Comparison of ENCODE assay signal across 16 cellular contexts in the genomic region with DNA sequence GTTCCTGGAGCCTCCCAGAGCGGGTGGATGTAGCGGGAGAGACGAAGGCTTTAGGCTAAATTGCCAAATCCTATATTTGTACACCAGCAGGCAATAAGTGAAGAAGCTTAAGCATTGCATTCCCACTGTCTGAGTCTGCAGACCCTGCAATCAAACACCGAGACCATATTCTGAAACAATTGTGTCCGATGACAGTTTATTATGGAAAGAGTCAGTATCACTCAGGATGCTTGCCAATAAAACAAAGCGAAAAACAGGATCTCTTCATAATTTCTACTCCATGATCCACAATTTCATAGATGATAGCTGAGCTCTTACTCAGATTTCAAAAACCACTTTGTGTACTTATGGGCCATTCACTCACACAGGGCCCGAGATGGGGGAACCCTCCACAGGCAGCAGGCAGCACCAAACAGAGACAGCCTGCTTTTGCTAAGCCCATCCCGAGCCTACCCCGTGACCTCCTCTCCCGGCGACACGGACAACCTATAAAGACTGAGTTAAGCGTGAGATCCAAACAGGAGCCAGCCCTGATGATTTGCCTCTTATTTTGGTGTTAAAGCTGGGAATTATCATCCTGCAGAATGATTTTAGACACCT.
DNase-seq lines count a peak whose midpoint lies in the region; ATAC-seq and TF ChIP-seq lines count a peak whose summit lies in the region.
"Had no signal": no experiment of that assay in that cellular context is flagged by ENCODE, and none has a peak within 500 bp of the region (broad histone marks: within the 10 kb centered on the region; RNA-seq: fewer than 3 reads in every experiment).

No MANE protein-coding gene starts in this region.

- no peak overlapping the region for H4K5ac ChIP-seq in IMR-90 (ENCODE audit: low read depth, low read length)

- no peaks in the 10 kb centered on the region for H3K27me3 Mint-ChIP-seq in neural progenitor cell (ENCODE audit: insufficient read depth, low read depth)
- no peaks in the 10 kb centered on the region for H3K27me3 Mint-ChIP-seq in endodermal cell (ENCODE audit: insufficient read depth)

- H4K8ac ChIP-seq in IMR-90 (ENCODE audit: low read depth in 2 of 2, low read length in 2 of 2) = peak overlapping the region in 1 of 2 experiments; percentile 43; a peak in 1 of 4 replicates

- peak overlapping the region; percentile 45; the same call in 1 of the 2 replicates for H3K27ac ChIP-seq in IMR-90 (ENCODE audit: insufficient read depth, low read length)
- H3K27ac ChIP-seq in fibroblast of lung (ENCODE audit: insufficient read depth, low read length) = no peak overlapping the region
- H3K27ac ChIP-seq in neural progenitor cell = no peak overlapping the region
- H3K27ac ChIP-seq in spleen = no peak overlapping the region
- no peak overlapping the region for H3K27ac ChIP-seq in endodermal cell (ENCODE audit: low read depth, low read length)
- H3K27ac ChIP-seq: C4-2B had no signal

- no peak overlapping the region for H3K23ac ChIP-seq in IMR-90 (ENCODE audit: low read depth, low read length)

- no peak overlapping the region for H2AK5ac ChIP-seq in IMR-90 (ENCODE audit: low read depth, low read length)

- H3K79me2 ChIP-seq in fibroblast of lung (ENCODE audit: control insufficient read depth, insufficient read depth, low read length) = no peaks in the 10 kb centered on the region
- no peaks in the 10 kb centered on the region for H3K79me2 ChIP-seq in neural progenitor cell (ENCODE audit: low read depth)

- intact Hi-C loops in IMR-90 (cut with micrococcal nuclease) = loop anchor here (2.0 to 10.0 kb wide), 3 partner anchors 242 to 814 kb away; no protein-coding TSS in a partner anchor
- intact Hi-C loops in spleen (cut with DNase I; ENCODE audit: low total_unique reads) = no loop called here

- H2BK20ac ChIP-seq in IMR-90 (ENCODE audit: low read depth, low read length) = peak overlapping the region; percentile 23; the same call in 1 of the 2 replicates

- H3K14ac ChIP-seq in IMR-90 (replicated peaks; ENCODE audit: low read depth, low read length) = no peak overlapping the region

- BruUV-seq in IMR-90 (replicated peaks; lab: Mats Ljungman, UMichigan) = no TSS peak

- peak overlapping the region; percentile 12 for H3K18ac ChIP-seq in IMR-90 (ENCODE audit: low read depth, low read length)

- no peaks in the 10 kb centered on the region for H3F3A ChIP-seq in neural progenitor cell (ENCODE audit: low read depth)

- POLR2A ChIA-PET in IMR-90 (lab: Charles Lee; ENCODE audit: unreplicated experiment) (interaction anchor here (0.6 kb wide), 1 partner anchor 1459 kb away, joined by 4 read pairs; no protein-coding TSS in a partner anchor), GM10248 (lab: Yijun Ruan, JAX) (no interaction called here)

- ATAC-seq in IMR-90 (ENCODE audit: low read depth) = peak; percentile 85
- ATAC-seq: HCT116 had no signal

- H3K36me3 ChIP-seq in IMR-90 (ENCODE audit: control insufficient read depth, insufficient read depth, low read length) = no peaks in the 10 kb centered on the region
- no peaks in the 10 kb centered on the region for H3K36me3 ChIP-seq in fibroblast of lung (ENCODE audit: control insufficient read depth, insufficient read depth, low read length)
- H3K36me3 ChIP-seq in neural progenitor cell = no peaks in the 10 kb centered on the region
- no peaks in the 10 kb centered on the region for H3K36me3 ChIP-seq in spleen
- no peaks in the 10 kb centered on the region for H3K36me3 ChIP-seq in endodermal cell (ENCODE audit: control insufficient read depth, insufficient read depth, low read length)
- H3K36me3 ChIP-seq: BE2C had no signal

- H4K91ac ChIP-seq in IMR-90 (ENCODE audit: insufficient read depth, low read depth, low read length) = 0 out of 2 replicates have a peak overlapping the region, but pooled peaks have one; percentile 43

- no peak overlapping the region for H2AK9ac ChIP-seq in IMR-90 (replicated peaks; ENCODE audit: low read depth, low read length, poor library complexity)

- H4K20me1 ChIP-seq in IMR-90 (ENCODE audit: insufficient read depth, low read length) = no peaks in the 10 kb centered on the region
- H4K20me1 ChIP-seq in fibroblast of lung (ENCODE audit: control insufficient read depth, extremely low read depth, insufficient read depth, low read length) = no peaks in the 10 kb centered on the region
- no peaks in the 10 kb centered on the region for H4K20me1 ChIP-seq in neural progenitor cell (ENCODE audit: low read depth)

- H3K79me1 ChIP-seq in IMR-90 (ENCODE audit: low read depth in 1 of 2, low read length in 2 of 2) = no peaks in the 10 kb centered on the region

- dilution Hi-C loops in IMR-90 (cut with HindIII; ENCODE audit: low sequenced_read_pairs, unreplicated experiment) = no loop called here

- H2BK15ac ChIP-seq in IMR-90 (ENCODE audit: low read depth, low read length) = no peak overlapping the region

- H2BK120ac ChIP-seq in IMR-90 (ENCODE audit: low read depth, low read length) = peak overlapping the region; percentile 53

- peaks cover 2% of the 10 kb centered on the region for H3K4me1 ChIP-seq in IMR-90 (ENCODE audit: control insufficient read depth, insufficient read depth, low read length)
- H3K4me1 ChIP-seq in fibroblast of lung (ENCODE audit: control insufficient read depth, extremely low read depth, insufficient read depth, low read length) = no peaks in the 10 kb centered on the region
- H3K4me1 ChIP-seq in neural progenitor cell = no peaks in the 10 kb centered on the region
- no peaks in the 10 kb centered on the region for H3K4me1 ChIP-seq in spleen
- H3K4me1 ChIP-seq in endodermal cell (ENCODE audit: control insufficient read depth, insufficient read depth, low read length) = no peaks in the 10 kb centered on the region
- H3K4me1 ChIP-seq: BE2C had no signal

- peak overlapping the region; percentile 39 for H2BK5ac ChIP-seq in IMR-90 (ENCODE audit: low read depth, low read length, poor library complexity, severe bottlenecking)

- H3K9me3 ChIP-seq in IMR-90 (ENCODE audit: control insufficient read depth, insufficient read depth, low read length) = no peaks in the 10 kb centered on the region; the same call in 1 of the 2 replicates
- no peaks in the 10 kb centered on the region for H3K9me3 ChIP-seq in fibroblast of lung (ENCODE audit: control insufficient read depth, insufficient read depth, low read depth, low read length)
- no peaks in the 10 kb centered on the region for H3K9me3 ChIP-seq in neural progenitor cell (ENCODE audit: low read depth)
- no peaks in the 10 kb centered on the region for H3K9me3 ChIP-seq in spleen
- H3K9me3 ChIP-seq in endodermal cell (ENCODE audit: control insufficient read depth, low read length) = no peaks in the 10 kb centered on the region
- H3K9me3 ChIP-seq: BE2C had no signal

- DNase-seq in AG08396 (ENCODE audit: low spot score) = peak; percentile 26
- peak; percentile 58 for DNase-seq in IMR-90
- peak in 1 of 2 donors; percentile 71 for DNase-seq in fibroblast of lung (ENCODE audit: low read depth in 2 of 2)
- DNase-seq in neural progenitor cell (ENCODE audit: low spot score) = no peak
- DNase-seq in activated CD8-positive, alpha-beta memory T cell treated with anti-CD3 and anti-CD28 coated beads, Interleukin-2, amount 50 U/mL, for 48 hours = no peak
- no peak for DNase-seq in spleen
- DNase-seq in endodermal cell = no peak
- DNase-seq in GM10248 (ENCODE audit: extremely low spot score) = no peak
- DNase-seq: ACHN; BE2C; CD4-positive, alpha-beta memory T cell; DMS153; DMS79 treated with DMSO at 0.1 percent for 48 hours; EL had no signal

- H3K36me3 Mint-ChIP-seq in neural progenitor cell = no peaks in the 10 kb centered on the region
- H3K36me3 Mint-ChIP-seq in endodermal cell (ENCODE audit: low read depth) = no peaks in the 10 kb centered on the region
- H3K36me3 Mint-ChIP-seq: CD4-positive, alpha-beta memory T cell had no signal

- H3K27me3 ChIP-seq in IMR-90 (ENCODE audit: control insufficient read depth, insufficient read depth, low read length) (no peaks in the 10 kb centered on the region), fibroblast of lung (ENCODE audit: control insufficient read depth, insufficient read depth, low read length) (no peaks in the 10 kb centered on the region), neural progenitor cell (no peaks in the 10 kb centered on the region), spleen (replicated peaks in 1 of 7) (no peaks in the 10 kb centered on the region), endodermal cell (ENCODE audit: control insufficient read depth, insufficient read depth, low read length, poor library complexity, severe bottlenecking) (no peaks in the 10 kb centered on the region)
- H3K27me3 ChIP-seq: BE2C had no signal

- peaks cover 4% of the 10 kb centered on the region for H3K9me3 Mint-ChIP-seq in neural progenitor cell
- H3K9me3 Mint-ChIP-seq in endodermal cell = no peaks in the 10 kb centered on the region
- H3K9me3 Mint-ChIP-seq: CD4-positive, alpha-beta memory T cell had no signal

- H3K4me3 ChIP-seq in IMR-90 (ENCODE audit: insufficient read depth, low read depth, low read length) (peak overlapping the region; percentile 12; the same call in 1 of the 2 replicates), fibroblast of lung (replicated peaks in 1 of 4; ENCODE audit: control extremely low read depth in 1 of 4, insufficient read depth in 1 of 4, low read depth in 3 of 4, low read length in 4 of 4) (peak overlapping the region in 2 of 4 experiments; percentile 1 to 22), neural progenitor cell (no peak overlapping the region), spleen (no peak overlapping the region), endodermal cell (ENCODE audit: low read length) (no peak overlapping the region)

- TF ChIP-seq CTCF in IMR-90 (conservative IDR thresholded peaks at IDR 0.05; ENCODE audit: low read depth, low read length) (no peak), fibroblast of lung (conservative IDR thresholded peaks at IDR 0.05 in 1 of 2, IDR thresholded peaks at IDR 0.05 in 1 of 2; ENCODE audit: low read depth in 1 of 2, low read length in 2 of 2) (no peak), neural progenitor cell (IDR thresholded peaks at IDR 0.05) (no peak), spleen (IDR thresholded peaks at IDR 0.05 in 8 of 11, conservative IDR thresholded peaks at IDR 0.05 in 3 of 11) (no peak), endodermal cell (conservative IDR thresholded peaks at IDR 0.05) (no peak), GM10248 (IDR thresholded peaks at IDR 0.05; ENCODE audit: control extremely low read depth, extremely low read depth, low read depth, missing control alignments) (no peak)

- WGBS in IMR-90 (ENCODE audit: extremely low coverage in 2 of 2, insufficient read length in 1 of 2), 2 experiments = no CpG with 5 or more reads among the region's 13 CpGs
- 78 to 94% (median 90%) methylated on average over 8 to 13 of the region's 13 CpGs for WGBS in spleen, 5 donors
- WGBS in endodermal cell (ENCODE audit: insufficient coverage in 1 of 2, insufficient read length in 1 of 2), 2 experiments = 93 to 95% methylated on average over 12 to 13 of the region's 13 CpGs

- H3K4me2 ChIP-seq in IMR-90 (ENCODE audit: low read depth, low read length) (peak overlapping the region; percentile 80), fibroblast of lung (ENCODE audit: extremely low read depth, insufficient read depth, low read length) (peak overlapping the region; percentile 34), neural progenitor cell (no peak overlapping the region)

- H2AFZ ChIP-seq in IMR-90 (replicated peaks; ENCODE audit: low read length, poor library complexity) = peak overlapping the region; percentile 85
- peak overlapping the region; percentile 79 for H2AFZ ChIP-seq in fibroblast of lung (ENCODE audit: low read length)
- peak overlapping the region; percentile 85 for H2AFZ ChIP-seq in neural progenitor cell (replicated peaks)

- H3K4me3 Mint-ChIP-seq in neural progenitor cell (no peak overlapping the region), endodermal cell (no peak overlapping the region)
- H3K4me3 Mint-ChIP-seq: CD4-positive, alpha-beta memory T cell had no signal

- peak overlapping the region; percentile 26; the same call in 1 of the 2 replicates for H3K56ac ChIP-seq in IMR-90 (ENCODE audit: extremely low read depth, insufficient read depth, low read length)

- no peak for TF ChIP-seq RAD21 in IMR-90 (IDR thresholded peaks at IDR 0.05; ENCODE audit: low read length)

- CTCF ChIA-PET in IMR-90 (lab: Yijun Ruan, JAX) = no interaction called here
- CTCF ChIA-PET in GM10248 (lab: Yijun Ruan, JAX) = interaction anchor here (1.1 kb wide), 1 partner anchor 14 kb away, joined by 3 read pairs; no protein-coding TSS in a partner anchor

- no peak for TF ChIP-seq POLR2A in IMR-90 (IDR thresholded peaks at IDR 0.05; ENCODE audit: low read depth, low read length)
- TF ChIP-seq POLR2A in spleen (IDR thresholded peaks at IDR 0.05) = no peak

- H3K9me1 ChIP-seq in IMR-90 (ENCODE audit: insufficient read depth, low read length) = no peaks in the 10 kb centered on the region

- H3K4ac ChIP-seq in IMR-90 (ENCODE audit: low read depth, low read length) = peak overlapping the region; percentile 30

- H3K4me1 Mint-ChIP-seq in neural progenitor cell (no peaks in the 10 kb centered on the region), endodermal cell (peaks cover 5% of the 10 kb centered on the region)
- H3K4me1 Mint-ChIP-seq: CD4-positive, alpha-beta memory T cell had no signal

- H3K9ac ChIP-seq in IMR-90 (ENCODE audit: low read depth, low read length) = peak overlapping the region; percentile 24; the same call in 1 of the 2 replicates
- no peak overlapping the region for H3K9ac ChIP-seq in fibroblast of lung (ENCODE audit: insufficient read depth, low read length)
- H3K9ac ChIP-seq in neural progenitor cell = no peak overlapping the region
- no peak overlapping the region for H3K9ac ChIP-seq in endodermal cell (ENCODE audit: extremely low read depth, low read length, poor library complexity, severe bottlenecking)

- H3K27ac Mint-ChIP-seq in neural progenitor cell (no peak overlapping the region), endodermal cell (no peak overlapping the region)

- in situ Hi-C loops in IMR-90 (cut with MboI; ENCODE audit: low sequenced_read_pairs) = no loop called here

Comparison
In these comparisons a context has a peak if more than half of its experiments do, and no peak if none do; other contexts are left out.
1. DNase-seq: peak in AG08396 (single experiment) and IMR-90 (single experiment); none in neural progenitor cell (single experiment), activated CD8-positive, alpha-beta memory T cell treated with anti-CD3 and anti-CD28 coated beads, Interleukin-2, amount 50 U/mL, for 48 hours (single experiment), spleen (single experiment), endodermal cell (single experiment) and GM10248 (single experiment).
2. Peak in every context shown above with its lines, with median percentiles within 50 percentile points of each other: H2AFZ ChIP-seq.